ENCODE assay signal across 13 cellular contexts in the genomic region with DNA sequence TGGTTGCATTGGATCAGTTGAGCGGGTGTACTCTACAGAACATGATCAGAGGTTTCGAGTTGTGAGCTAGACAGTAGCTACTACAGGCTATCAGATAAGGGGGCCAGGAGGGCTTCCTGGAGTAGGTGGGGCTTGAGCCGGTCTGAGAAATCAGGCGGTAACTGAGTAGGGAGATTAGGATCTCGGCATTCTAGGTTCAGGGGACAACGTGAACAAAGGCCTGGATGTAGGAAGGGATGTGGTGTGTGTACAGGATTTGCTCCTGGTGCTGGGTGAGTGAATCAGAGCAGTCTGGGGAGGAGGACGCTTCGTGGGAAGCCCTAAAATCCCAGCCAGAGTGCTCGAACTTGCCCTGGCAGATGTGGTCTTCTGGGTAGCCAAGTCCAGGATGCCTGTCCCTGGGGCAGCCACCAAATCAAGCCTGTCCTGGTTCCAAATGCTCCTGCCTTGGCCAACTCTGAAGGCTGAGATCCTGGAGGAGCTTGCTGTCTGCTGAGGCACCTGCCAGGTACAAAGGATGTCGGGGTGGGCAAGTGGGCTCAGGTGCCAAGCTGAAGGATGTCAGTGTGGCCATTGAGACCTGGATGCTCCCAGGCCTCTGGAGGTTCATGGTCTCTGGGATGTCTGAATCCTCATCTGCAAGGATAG. TPM values are rescaled to one million over a fixed set of nuclear protein-coding genes. Genes with fewer than 3 reads are reported as not detected.
DNase-seq lines count a peak whose midpoint lies in the region; ATAC-seq, FAIRE-seq and TF ChIP-seq lines count a peak whose summit lies in the region.
"Had no signal": no experiment of that assay in that cellular context is flagged by ENCODE, and none has a peak within 500 bp of the region (broad histone marks: within the 10 kb centered on the region; RNA-seq: fewer than 3 reads in every experiment).

No MANE protein-coding gene starts in this region.

- WGBS in IMR-90 (ENCODE audit: extremely low coverage in 2 of 2, insufficient read length in 1 of 2), 2 experiments: 61% methylated on average over 8 of the region's 10 CpGs; no CpG with 5 or more reads in 1 of the 2 experiments

- BruUV-seq in IMR-90 (replicated peaks; lab: Mats Ljungman, UMichigan): no TSS peak

- no peak overlapping the region for H3K27ac ChIP-seq in CD8-positive, alpha-beta T cell (ENCODE audit: low read depth, low read length)
- no peak overlapping the region for H3K27ac ChIP-seq in IMR-90 (ENCODE audit: insufficient read depth, low read length)
- H3K27ac ChIP-seq in astrocyte (ENCODE audit: low read depth, low read length): no peak overlapping the region
- no peak overlapping the region for H3K27ac ChIP-seq in naive thymus-derived CD4-positive, alpha-beta T cell (ENCODE audit: low read depth, low read length)
- H3K27ac ChIP-seq: adrenal gland, ovary, thoracic aorta, VCaP had no signal

- peak overlapping the region; percentile 65 for H2AK5ac ChIP-seq in IMR-90 (ENCODE audit: low read depth, low read length)

- H3K27ac Mint-ChIP-seq in CD8-positive, alpha-beta T cell: no peak overlapping the region
- peak overlapping the region; percentile 14 for H3K27ac Mint-ChIP-seq in astrocyte (ENCODE audit: unreplicated experiment)
- no peak overlapping the region for H3K27ac Mint-ChIP-seq in naive thymus-derived CD4-positive, alpha-beta T cell

- no peaks in the 10 kb centered on the region for H3K9me3 Mint-ChIP-seq in CD8-positive, alpha-beta T cell
- no peaks in the 10 kb centered on the region for H3K9me3 Mint-ChIP-seq in astrocyte (ENCODE audit: unreplicated experiment)
- peaks cover 0 to 2% (median 0%) of the 10 kb centered on the region in 11 donors for H3K9me3 Mint-ChIP-seq in naive thymus-derived CD4-positive, alpha-beta T cell

- TF ChIP-seq RAD21 in IMR-90 (IDR thresholded peaks at IDR 0.05; ENCODE audit: low read length): no peak

- H3K23ac ChIP-seq in IMR-90 (ENCODE audit: low read depth, low read length): peak overlapping the region; percentile 26; the same call in 1 of the 2 replicates

- H3K4me3 ChIP-seq in CD8-positive, alpha-beta T cell (ENCODE audit: low read depth, low read length): no peak overlapping the region
- H3K4me3 ChIP-seq in IMR-90 (ENCODE audit: insufficient read depth, low read depth, low read length): no peak overlapping the region
- H3K4me3 ChIP-seq in astrocyte (ENCODE audit: insufficient read depth, low read depth, low read length): no peak overlapping the region
- H3K4me3 ChIP-seq in naive thymus-derived CD4-positive, alpha-beta T cell (ENCODE audit: low read length): no peak overlapping the region
- H3K4me3 ChIP-seq: adrenal gland, ovary had no signal

- peak overlapping the region; percentile 98 for H2BK120ac ChIP-seq in IMR-90 (ENCODE audit: low read depth, low read length)

- TF ChIP-seq CTCF in CD8-positive, alpha-beta T cell (IDR thresholded peaks at IDR 0.05): no peak
- TF ChIP-seq CTCF in IMR-90 (conservative IDR thresholded peaks at IDR 0.05; ENCODE audit: low read depth, low read length): no peak
- TF ChIP-seq CTCF in astrocyte (IDR thresholded peaks at IDR 0.05; ENCODE audit: insufficient read depth, low read depth, low read length): no peak

- dilution Hi-C loops in IMR-90 (cut with HindIII; ENCODE audit: low sequenced_read_pairs, unreplicated experiment): no loop called here

- H4K20me1 ChIP-seq in IMR-90 (ENCODE audit: insufficient read depth, low read length) (no peaks in the 10 kb centered on the region), astrocyte (ENCODE audit: insufficient read depth, low read length) (no peaks in the 10 kb centered on the region)

- peak overlapping the region; percentile 58; the same call in 1 of the 2 replicates for H2BK20ac ChIP-seq in IMR-90 (ENCODE audit: low read depth, low read length)

- FAIRE-seq in astrocyte (lab: Jason Lieb, UNC): no peak

- H3K36me3 ChIP-seq in CD8-positive, alpha-beta T cell (ENCODE audit: insufficient read depth, low read length): no peaks in the 10 kb centered on the region
- H3K36me3 ChIP-seq in IMR-90 (ENCODE audit: control insufficient read depth, insufficient read depth, low read length) (no peaks in the 10 kb centered on the region), astrocyte (ENCODE audit: insufficient read depth, low read length) (no peaks in the 10 kb centered on the region)
- H3K36me3 ChIP-seq in naive thymus-derived CD4-positive, alpha-beta T cell (ENCODE audit: control insufficient read depth in 2 of 3, insufficient read depth in 3 of 3, low read length in 3 of 3): no peaks in the 10 kb centered on the region
- H3K36me3 ChIP-seq: adrenal gland, ovary, thoracic aorta had no signal

- no peak overlapping the region for H3K56ac ChIP-seq in IMR-90 (ENCODE audit: extremely low read depth, insufficient read depth, low read length)

- no peak for DNase-seq in CD8-positive, alpha-beta T cell
- DNase-seq in IMR-90: no peak
- no peak for DNase-seq in astrocyte (ENCODE audit: low read depth)
- DNase-seq in naive thymus-derived CD4-positive, alpha-beta T cell: no peak
- no peak for DNase-seq in GM19238 (ENCODE audit: insufficient read length, low spot score)

- H3K9me3 ChIP-seq in CD8-positive, alpha-beta T cell (ENCODE audit: low read length): no peaks in the 10 kb centered on the region
- H3K9me3 ChIP-seq in IMR-90 (ENCODE audit: control insufficient read depth, insufficient read depth, low read length) (no peaks in the 10 kb centered on the region), astrocyte (ENCODE audit: insufficient read depth, low read depth, low read length) (no peaks in the 10 kb centered on the region)
- no peaks in the 10 kb centered on the region for H3K9me3 ChIP-seq in naive thymus-derived CD4-positive, alpha-beta T cell (ENCODE audit: control insufficient read depth in 2 of 3, low read length in 3 of 3)
- H3K9me3 ChIP-seq: adrenal gland, ovary, thoracic aorta had no signal

- H2BK15ac ChIP-seq in IMR-90 (ENCODE audit: low read depth, low read length): peak overlapping the region; percentile 100; the same call in 2 of the 3 replicates

- TF ChIP-seq POLR2A in IMR-90 (IDR thresholded peaks at IDR 0.05; ENCODE audit: low read depth, low read length): no peak

- no peak for ATAC-seq in CD8-positive, alpha-beta T cell
- ATAC-seq in IMR-90 (ENCODE audit: low read depth) (no peak), HG02678 (IDR thresholded peaks at IDR 0.05; ENCODE audit: unreplicated experiment) (no peak), GM21447 (IDR thresholded peaks at IDR 0.05; ENCODE audit: unreplicated experiment) (no peak), GM21367 (IDR thresholded peaks at IDR 0.05; ENCODE audit: unreplicated experiment) (no peak)
- ATAC-seq in naive thymus-derived CD4-positive, alpha-beta T cell: no peak

- H3K4me1 ChIP-seq in CD8-positive, alpha-beta T cell (ENCODE audit: insufficient read depth, low read length): peaks cover 12% of the 10 kb centered on the region
- H3K4me1 ChIP-seq in IMR-90 (ENCODE audit: control insufficient read depth, insufficient read depth, low read length): peaks cover 17% of the 10 kb centered on the region
- H3K4me1 ChIP-seq in astrocyte (ENCODE audit: insufficient read depth, low read length): peaks cover 19% of the 10 kb centered on the region
- peaks cover 4 to 11% of the 10 kb centered on the region in 2 donors for H3K4me1 ChIP-seq in naive thymus-derived CD4-positive, alpha-beta T cell (ENCODE audit: control insufficient read depth in 2 of 2, insufficient read depth in 2 of 2, low read length in 2 of 2)

- intact Hi-C loops in CD8-positive, alpha-beta T cell (cut with DNase I, micrococcal nuclease): loop anchor here in 1 of 2 experiments (1.0 to 5.0 kb wide), 5 partner anchors 38 to 1643 kb away; no protein-coding TSS in a partner anchor
- intact Hi-C loops in IMR-90 (cut with micrococcal nuclease): loop anchor here (1.0 to 2.0 kb wide), 7 partner anchors 34 to 1018 kb away; partner anchors contain the start of genes BOD1 and STC2
- intact Hi-C loops in naive thymus-derived CD4-positive, alpha-beta T cell (cut with micrococcal nuclease): loop anchor here (1.0 to 10.0 kb wide), 5 partner anchors 38 to 1642 kb away; partner anchors contain the start of genes BNIP1 (in 1 of the 2) and BOD1 (in 1 of the 2)

- no peaks in the 10 kb centered on the region for H3K79me2 ChIP-seq in astrocyte (ENCODE audit: insufficient read depth, low read length)

- POLR2A ChIA-PET in CD8-positive, alpha-beta T cell (lab: Charles Lee): no interaction called here
- POLR2A ChIA-PET in IMR-90 (lab: Charles Lee; ENCODE audit: unreplicated experiment): interaction anchor here (0.6 to 1.4 kb wide), 2 partner anchors 33 to 321 kb away, joined by 3 to 8 read pairs; partner anchors contain the start of genes BOD1 and STC2
- POLR2A ChIA-PET in naive thymus-derived CD4-positive, alpha-beta T cell (lab: Charles Lee): no interaction called here

- H3K9ac ChIP-seq in IMR-90 (ENCODE audit: low read depth, low read length) (no peak overlapping the region), astrocyte (ENCODE audit: low read length) (peak overlapping the region; percentile 37)

- peak overlapping the region; percentile 36; the same call in 1 of the 2 replicates for H4K5ac ChIP-seq in IMR-90 (ENCODE audit: low read depth, low read length)

- peak overlapping the region; percentile 51 for H4K91ac ChIP-seq in IMR-90 (ENCODE audit: insufficient read depth, low read depth, low read length)

- H3K4me1 Mint-ChIP-seq in CD8-positive, alpha-beta T cell (ENCODE audit: low read depth): peaks cover 13% of the 10 kb centered on the region
- H3K4me1 Mint-ChIP-seq in astrocyte (ENCODE audit: low read depth, unreplicated experiment): peaks cover 25% of the 10 kb centered on the region
- peaks cover 11 to 18% (median 13%) of the 10 kb centered on the region in 7 donors for H3K4me1 Mint-ChIP-seq in naive thymus-derived CD4-positive, alpha-beta T cell

- no peak overlapping the region; the same call in 1 of the 2 replicates for H3K14ac ChIP-seq in IMR-90 (replicated peaks; ENCODE audit: low read depth, low read length)

- no peak overlapping the region for H3K4me2 ChIP-seq in IMR-90 (ENCODE audit: low read depth, low read length)
- H3K4me2 ChIP-seq in astrocyte (ENCODE audit: low read length): peak overlapping the region; percentile 70

- H2AFZ ChIP-seq in IMR-90 (replicated peaks; ENCODE audit: low read length, poor library complexity): peak overlapping the region; percentile 96
- H2AFZ ChIP-seq in astrocyte (ENCODE audit: low read depth, low read length): no peak overlapping the region

- peak overlapping the region; percentile 2; the same call in 1 of the 2 replicates for H3K18ac ChIP-seq in IMR-90 (ENCODE audit: low read depth, low read length)

- no peak overlapping the region for H2BK5ac ChIP-seq in IMR-90 (ENCODE audit: low read depth, low read length, poor library complexity, severe bottlenecking)

- H3K4ac ChIP-seq in IMR-90 (ENCODE audit: low read depth, low read length): peak overlapping the region; percentile 73

- CTCF ChIA-PET in CD8-positive, alpha-beta T cell (lab: Charles Lee): interaction anchor here (0.7 to 2.9 kb wide), 17 partner anchors 8 to 1017 kb away, joined by 3 to 14 read pairs (median 4); partner anchors contain the start of gene STC2
- CTCF ChIA-PET in IMR-90 (lab: Yijun Ruan, JAX): interaction anchor here (0.6 to 4.1 kb wide), 16 partner anchors 11 to 354 kb away, joined by 3 to 40 read pairs (median 4); partner anchors contain the start of genes BOD1 and STC2
- CTCF ChIA-PET in naive thymus-derived CD4-positive, alpha-beta T cell (lab: Charles Lee): interaction anchor here (0.7 to 1.0 kb wide), 3 partner anchors 323 to 693 kb away, joined by 3 read pairs; no protein-coding TSS in a partner anchor

- H4K8ac ChIP-seq in IMR-90 (ENCODE audit: low read depth in 2 of 2, low read length in 2 of 2): peak overlapping the region; percentile 62; a peak in 2 of 4 replicates

- no peaks in the 10 kb centered on the region for H3K36me3 Mint-ChIP-seq in CD8-positive, alpha-beta T cell
- H3K36me3 Mint-ChIP-seq in astrocyte (ENCODE audit: low read depth, unreplicated experiment): peaks cover 2% of the 10 kb centered on the region
- H3K36me3 Mint-ChIP-seq in naive thymus-derived CD4-positive, alpha-beta T cell: no peaks in the 10 kb centered on the region

- in situ Hi-C loops in IMR-90 (cut with MboI; ENCODE audit: low sequenced_read_pairs): loop anchor here (5.0 to 25.0 kb wide), 4 partner anchors 278 to 1018 kb away; no protein-coding TSS in a partner anchor

- peak overlapping the region; percentile 29 for H2AK9ac ChIP-seq in IMR-90 (replicated peaks; ENCODE audit: low read depth, low read length, poor library complexity)

- no peaks in the 10 kb centered on the region for H3K27me3 ChIP-seq in CD8-positive, alpha-beta T cell (ENCODE audit: insufficient read depth, low read length)
- H3K27me3 ChIP-seq in IMR-90 (ENCODE audit: control insufficient read depth, insufficient read depth, low read length) (no peaks in the 10 kb centered on the region), astrocyte (ENCODE audit: insufficient read depth, low read length) (no peaks in the 10 kb centered on the region)
- H3K27me3 ChIP-seq in naive thymus-derived CD4-positive, alpha-beta T cell (ENCODE audit: control insufficient read depth in 2 of 2, insufficient read depth in 2 of 2, low read length in 2 of 2): no peaks in the 10 kb centered on the region
- H3K27me3 ChIP-seq: ovary had no signal

- no peaks in the 10 kb centered on the region for H3K79me1 ChIP-seq in IMR-90 (ENCODE audit: low read depth in 1 of 2, low read length in 2 of 2)

- peak overlapping the region; percentile 30 for H3K4me3 Mint-ChIP-seq in CD8-positive, alpha-beta T cell
- peak overlapping the region; percentile 35 for H3K4me3 Mint-ChIP-seq in astrocyte (ENCODE audit: unreplicated experiment)
- H3K4me3 Mint-ChIP-seq in naive thymus-derived CD4-positive, alpha-beta T cell: peak overlapping the region in 7 of 10 donors; percentile 71 to 88 (median 77)

- H3K27me3 Mint-ChIP-seq in CD8-positive, alpha-beta T cell (ENCODE audit: low read depth): peaks cover 23% of the 10 kb centered on the region
- H3K27me3 Mint-ChIP-seq in astrocyte (ENCODE audit: low read depth, unreplicated experiment): peaks cover 11% of the 10 kb centered on the region
- H3K27me3 Mint-ChIP-seq in naive thymus-derived CD4-positive, alpha-beta T cell: peaks cover 39 to 67% (median 51%) of the 10 kb centered on the region in 5 donors

- no peaks in the 10 kb centered on the region; the same call in 1 of the 2 replicates for H3K9me1 ChIP-seq in IMR-90 (ENCODE audit: insufficient read depth, low read length)

RNA-seq across cellular contexts. Expression of gene STC2, which starts 33.4 kb away (rescaled TPM):
- total RNA-seq in CD8-positive, alpha-beta T cell: not detected
- total RNA-seq in IMR-90 (2012; rRNA removed): 87.5 and 259 TPM in 2 replicates
- 157 and 270 TPM in 2 replicates for polyA plus RNA-seq in IMR-90 (2012; rRNA removed)
- 105 and 264 TPM in 2 replicates for polyA plus RNA-seq in IMR-90 (2012; cell fraction: cytosol; rRNA removed)
- polyA plus RNA-seq in IMR-90 (2012; cell fraction: nucleus; rRNA removed; ENCODE audit: low replicate concordance): 249 and 547 TPM in 2 replicates
- total RNA-seq in astrocyte: 164 and 206 TPM in 2 replicates
- 10 to 100 TPM in 1 of 5 experiments, not detected in 4; 28.3 TPM for total RNA-seq in naive thymus-derived CD4-positive, alpha-beta T cell
- polyA plus RNA-seq in naive thymus-derived CD4-positive, alpha-beta T cell: not detected

RNA-seq across cellular contexts. Expression of gene NKX2-5, which starts 59.8 kb away (rescaled TPM):
- not detected for total RNA-seq in CD8-positive, alpha-beta T cell
- not detected in 2 replicates for total RNA-seq in IMR-90 (2012; rRNA removed)
- polyA plus RNA-seq in IMR-90 (2012; rRNA removed): not detected in 2 replicates
- not detected in 2 replicates for polyA plus RNA-seq in IMR-90 (2012; cell fraction: cytosol; rRNA removed)
- 0.03 and 0.05 TPM in 2 replicates for polyA plus RNA-seq in IMR-90 (2012; cell fraction: nucleus; rRNA removed; ENCODE audit: low replicate concordance)
- total RNA-seq in astrocyte: 0.26 and 0.59 TPM in 2 replicates
- not detected for total RNA-seq in naive thymus-derived CD4-positive, alpha-beta T cell
- polyA plus RNA-seq in naive thymus-derived CD4-positive, alpha-beta T cell: not detected
- total RNA-seq: adrenal gland, left lobe of liver, ovary, thoracic aorta had no signal
- polyA plus RNA-seq: ovary had no signal
